In genomic region chr6:111087106-111087835, GRCh38 we compare ENCODE assay signal across 8 cellular contexts. TPM values are rescaled to one million over a fixed set of nuclear protein-coding genes. Genes with fewer than 3 reads are reported as not detected.
DNase-seq lines count a peak whose midpoint lies in the region; ATAC-seq and TF ChIP-seq lines count a peak whose summit lies in the region.

TSS of gene SLC16A10 (plus strand) at chr6:111087503. CDS start at chr6:111087753, 250 bp downstream.

- H3K18ac ChIP-seq in neuronal stem cell (ENCODE audit: low read length), result peak within 1 kb of the TSS; percentile 94

- H3K4me3 ChIP-seq in Panc1 (ENCODE audit: low read depth in 2 of 2, low read length in 2 of 2) (peak within 1 kb of the TSS; percentile 47 to 52), fibroblast of villous mesenchyme (ENCODE audit: low read depth, low read length) (peak within 1 kb of the TSS; percentile 52), neuronal stem cell (ENCODE audit: low read length in 2 of 2) (peak within 1 kb of the TSS; percentile 57 to 76), suprapubic skin (peak within 1 kb of the TSS; percentile 86)

- peak within 1 kb of the TSS; percentile 99 for H2AFZ ChIP-seq in neuronal stem cell (ENCODE audit: low read length)

- DNase-seq in DMS 273 (lab: John Stamatoyannopoulos, UW; ENCODE audit: unreplicated experiment), result peak; percentile 98
- DNase-seq in HUDEP-2 (lab: John Stamatoyannopoulos, UW; ENCODE audit: unreplicated experiment in 76 of 76), result peak in 51 of 76 experiments; percentile 7 to 68 (median 36)
- DNase-seq in Panc1 (ENCODE audit: low read depth, low spot score), result no peak
- DNase-seq in activated T-helper 1 cell treated with Interleukin-2 at 50 U/mL for 16 hours (ENCODE audit: low read depth), result peak; percentile 64
- peak; percentile 10 for DNase-seq in fibroblast of villous mesenchyme (ENCODE audit: low read depth)
- DNase-seq in neuronal stem cell (ENCODE audit: low spot score), result peak; percentile 82
- DNase-seq in suprapubic skin (ENCODE audit: low spot score in 2 of 2), result peak in 1 of 2 donors; percentile 70

- WGBS in neuronal stem cell (ENCODE audit: extremely low coverage in 2 of 2, insufficient read length in 2 of 2, insufficient replicate concordance in 1 of 2), 2 donors, result no CpG with 5 or more reads among the region's 86 CpGs
- WGBS in suprapubic skin, result 4% methylated on average over 9 of the region's 86 CpGs

- H4K91ac ChIP-seq in neuronal stem cell (ENCODE audit: low read depth, low read length, poor library complexity), result no peak within 1 kb of the TSS

- peak within 1 kb of the TSS; percentile 100 for H3K4me2 ChIP-seq in neuronal stem cell (ENCODE audit: insufficient read depth, low read length, poor library complexity, severe bottlenecking)

- in situ Hi-C loops in Panc1 (cut with HindIII; ENCODE audit: low pct_unique_long_range_greater_than_20kb, low sequenced_read_pairs), result no loop called here

- no peaks in the 10 kb centered on the region for H3K79me1 ChIP-seq in neuronal stem cell (ENCODE audit: low read depth, low read length)

- no peak for TF ChIP-seq CTCF in Panc1 (IDR thresholded peaks at IDR 0.05)
- no peak for TF ChIP-seq CTCF in fibroblast of villous mesenchyme (IDR thresholded peaks at IDR 0.05; ENCODE audit: insufficient read depth, low read depth, low read length)
- TF ChIP-seq CTCF in suprapubic skin (IDR thresholded peaks at IDR 0.05), result no peak

- no peak for TF ChIP-seq EP300 in suprapubic skin (IDR thresholded peaks at IDR 0.05)

- H2BK120ac ChIP-seq in neuronal stem cell (ENCODE audit: low read depth, low read length), result no peak within 1 kb of the TSS

- peaks cover 52% of the 10 kb centered on the region for H3K27me3 ChIP-seq in Panc1 (ENCODE audit: control insufficient read depth, insufficient read depth, low read length)
- peaks cover 2 to 81% (median 25%) of the 10 kb centered on the region in 3 experiments for H3K27me3 ChIP-seq in neuronal stem cell (ENCODE audit: control insufficient read depth in 3 of 3, insufficient read depth in 3 of 3, low read depth in 1 of 3, low read length in 3 of 3)
- H3K27me3 ChIP-seq in suprapubic skin, result peaks cover 41% of the 10 kb centered on the region

- no TSS peak for BruUV-seq in Panc1 (replicated peaks; lab: Mats Ljungman, UMichigan)

- H3K9me3 ChIP-seq in Panc1 (ENCODE audit: control insufficient read depth, insufficient read depth, low read depth, low read length) (no peaks in the 10 kb centered on the region), neuronal stem cell (replicated peaks in 1 of 2; ENCODE audit: control insufficient read depth in 2 of 2, insufficient read depth in 1 of 2, low read depth in 1 of 2, low read length in 2 of 2) (no peaks in the 10 kb centered on the region), suprapubic skin (no peaks in the 10 kb centered on the region)

- H4K8ac ChIP-seq in neuronal stem cell (ENCODE audit: low read depth, low read length), result no peak within 1 kb of the TSS

- H2BK12ac ChIP-seq in neuronal stem cell (ENCODE audit: low read length), result no peak within 1 kb of the TSS

- H3K36me3 ChIP-seq in Panc1 (ENCODE audit: control insufficient read depth, insufficient read depth, low read length) (no peaks in the 10 kb centered on the region), neuronal stem cell (replicated peaks in 1 of 2; ENCODE audit: control insufficient read depth in 2 of 2, insufficient read depth in 2 of 2, low read length in 2 of 2) (no peaks in the 10 kb centered on the region), suprapubic skin (no peaks in the 10 kb centered on the region)

- H2AK5ac ChIP-seq in neuronal stem cell (ENCODE audit: low read depth, low read length), result peak within 1 kb of the TSS; percentile 21

- intact Hi-C loops in Panc1 (cut with micrococcal nuclease; ENCODE audit: unreplicated experiment), result no loop called here

- TF ChIP-seq POLR2A in suprapubic skin (IDR thresholded peaks at IDR 0.05), result peak in 1 of 2 donors; percentile 33

- H3K4me1 ChIP-seq in Panc1 (ENCODE audit: control insufficient read depth, insufficient read depth, low read length), result peaks cover 6% of the 10 kb centered on the region; the same call in 1 of the 2 replicates
- peaks cover 0 to 9% of the 10 kb centered on the region in 2 donors for H3K4me1 ChIP-seq in neuronal stem cell (ENCODE audit: control insufficient read depth in 2 of 2, insufficient read depth in 1 of 2, low read depth in 1 of 2, low read length in 2 of 2)
- H3K4me1 ChIP-seq in suprapubic skin, result peaks cover 23% of the 10 kb centered on the region

- peak within 1 kb of the TSS; percentile 94 for H3K14ac ChIP-seq in neuronal stem cell (ENCODE audit: low read length)

- ATAC-seq in GM21381 (IDR thresholded peaks at IDR 0.05; ENCODE audit: unreplicated experiment) (peak; percentile 85), Panc1 (peak; percentile 87)

- H3K23ac ChIP-seq in neuronal stem cell (ENCODE audit: low read depth, low read length, poor library complexity), result no peak within 1 kb of the TSS

- H3K27ac ChIP-seq in Panc1 (ENCODE audit: low read length) (no peak within 1 kb of the TSS), neuronal stem cell (replicated peaks; ENCODE audit: low read length) (no peak within 1 kb of the TSS), suprapubic skin (peak within 1 kb of the TSS; percentile 47)

- POLR2A ChIA-PET in Panc1 (lab: Charles Lee), result no interaction called here

- no peak within 1 kb of the TSS for H3K4ac ChIP-seq in neuronal stem cell (ENCODE audit: low read length)

- H3K9ac ChIP-seq in neuronal stem cell (ENCODE audit: low read depth, low read length, poor library complexity), result peak within 1 kb of the TSS; percentile 78

- H2BK15ac ChIP-seq in neuronal stem cell (ENCODE audit: low read length), result peak within 1 kb of the TSS; percentile 15

- peak within 1 kb of the TSS; percentile 53 for H2BK5ac ChIP-seq in neuronal stem cell (ENCODE audit: low read length)

- CTCF ChIA-PET in Panc1 (lab: Charles Lee), result interaction anchor here (0.5 kb wide), 1 partner anchor 29 kb away, joined by 3 read pairs; no protein-coding TSS in a partner anchor

RNA-seq across cellular contexts. Expression of gene SLC16A10, which starts in this region (rescaled TPM):
- total RNA-seq in Panc1 (2021; ENCODE audit: unreplicated experiment) (0.18 TPM), fibroblast of villous mesenchyme (not detected in 2 replicates), suprapubic skin (10 to 100 TPM; 23.1 to 73.5 (median 35.9) TPM)
- not detected for polyA plus RNA-seq in Panc1 (2012; ENCODE audit: insufficient read length)
- polyA plus RNA-seq in neuronal stem cell (2013, experiment 1 of 2), result 1.6 TPM
- 1.9 TPM for polyA plus RNA-seq in neuronal stem cell (2013, experiment 2 of 2)

Comparison
In these comparisons a context has a peak if more than half of its experiments do, and no peak if none do; other contexts are left out.
1. RNA of gene SLC16A10 (total RNA-seq): 23.1 to 73.5 TPM in suprapubic skin; 0.18 TPM in Panc1 (single experiment) and not detected in fibroblast of villous mesenchyme; every median in the first group is over 10 times any median in the second.
2. Peak in ATAC-seq and H3K4me3 ChIP-seq in Panc1; RNA of the gene not detected or under 1 TPM.
3. Peak in DNase-seq and H3K4me3 ChIP-seq in fibroblast of villous mesenchyme; RNA of the gene not detected or under 1 TPM.
4. Peak in every context shown above with its lines, with median percentiles within 50 percentile points of each other: H3K4me3 ChIP-seq.